1 cellular context compared by ENCODE assay signal in genomic region chr2:378364-378763, GRCh38.
TF ChIP-seq lines count a peak whose summit lies in the region.

No MANE protein-coding gene starts in this region.

TF ChIP-seq in HepG2, 621 proteins besides CTCF, POLR2A, EP300 and RAD21 (continued from another document and continues in another):
- TF ChIP-seq MEIS2 (CRISPR knock-in tag; IDR thresholded peaks at IDR 0.05) (peak; percentile 81), EZH2 (conservative IDR thresholded peaks at IDR 0.05; ENCODE audit: low read depth, low read length) (no peak), POGZ (CRISPR knock-in tag; IDR thresholded peaks at IDR 0.05) (no peak), ZNF343 (CRISPR knock-in tag; IDR thresholded peaks at IDR 0.05) (no peak), ZNF777 (CRISPR knock-in tag; IDR thresholded peaks at IDR 0.05) (no peak), XBP1 (CRISPR knock-in tag; IDR thresholded peaks at IDR 0.05) (no peak), CREM (IDR thresholded peaks at IDR 0.05) (peak; percentile 77; the same call in 1 of the 2 replicates), CREM (CRISPR knock-in tag; IDR thresholded peaks at IDR 0.05) (no peak), GZF1 (CRISPR knock-in tag; IDR thresholded peaks at IDR 0.05) (no peak), ZNF619 (CRISPR knock-in tag; IDR thresholded peaks at IDR 0.05) (no peak), GATAD1 (CRISPR knock-in tag; IDR thresholded peaks at IDR 0.05) (no peak), ZNF670 (CRISPR knock-in tag; IDR thresholded peaks at IDR 0.05; ENCODE audit: borderline replicate concordance) (no peak), ZNF12 (CRISPR knock-in tag; IDR thresholded peaks at IDR 0.05) (no peak), ZBTB8A (CRISPR knock-in tag; IDR thresholded peaks at IDR 0.05; ENCODE audit: borderline replicate concordance, low read depth) (no peak), ZNF24 (IDR thresholded peaks at IDR 0.05) (no peak), ZNF550 (CRISPR knock-in tag; IDR thresholded peaks at IDR 0.05; ENCODE audit: borderline replicate concordance) (no peak), ZFP82 (CRISPR knock-in tag; IDR thresholded peaks at IDR 0.05; ENCODE audit: borderline replicate concordance) (no peak), HES4 (CRISPR knock-in tag; IDR thresholded peaks at IDR 0.05; ENCODE audit: borderline replicate concordance) (no peak), E2F1 (CRISPR knock-in tag; IDR thresholded peaks at IDR 0.05) (no peak), AKAP8 (CRISPR knock-in tag; IDR thresholded peaks at IDR 0.05) (no peak), BHLHE40 (IDR thresholded peaks at IDR 0.05; ENCODE audit: low read length) (no peak), NFKB2 (CRISPR knock-in tag; IDR thresholded peaks at IDR 0.05; ENCODE audit: borderline replicate concordance) (no peak), KAT2B (IDR thresholded peaks at IDR 0.05; ENCODE audit: borderline replicate concordance, low read depth, low read length) (peak; percentile 25; the same call in 1 of the 2 replicates), FOXJ3 (CRISPR knock-in tag; IDR thresholded peaks at IDR 0.05; ENCODE audit: borderline replicate concordance) (peak; percentile 45; the same call in 1 of the 2 replicates), SETDB1 (CRISPR knock-in tag; IDR thresholded peaks at IDR 0.05; ENCODE audit: borderline replicate concordance) (no peak), ZNF737 (CRISPR knock-in tag; IDR thresholded peaks at IDR 0.05; ENCODE audit: borderline replicate concordance) (no peak), ZNF652 (CRISPR knock-in tag; IDR thresholded peaks at IDR 0.05; ENCODE audit: borderline replicate concordance, low read depth) (no peak), E2F5 (CRISPR knock-in tag; conservative IDR thresholded peaks at IDR 0.05) (no peak), SP4 (CRISPR knock-in tag; IDR thresholded peaks at IDR 0.05) (no peak), NFE2L1 (CRISPR knock-in tag; IDR thresholded peaks at IDR 0.05; ENCODE audit: borderline replicate concordance) (no peak), ZNF775 (CRISPR knock-in tag; IDR thresholded peaks at IDR 0.05; ENCODE audit: borderline replicate concordance) (no peak), RFX5 (IDR thresholded peaks at IDR 0.05; ENCODE audit: low read depth, low read length) (no peak), CENPT (CRISPR knock-in tag; IDR thresholded peaks at IDR 0.05; ENCODE audit: low read depth) (no peak), TFDP1 (CRISPR knock-in tag; IDR thresholded peaks at IDR 0.05; ENCODE audit: borderline replicate concordance) (no peak), HOXA3 (CRISPR knock-in tag; IDR thresholded peaks at IDR 0.05) (no peak), ZNF138 (CRISPR knock-in tag; IDR thresholded peaks at IDR 0.05; ENCODE audit: low read depth) (no peak), ATF7 (IDR thresholded peaks at IDR 0.05) (peak; percentile 8; the same call in 1 of the 2 replicates), ATF7 (CRISPR knock-in tag; IDR thresholded peaks at IDR 0.05) (no peak), RFXAP (CRISPR knock-in tag; IDR thresholded peaks at IDR 0.05; ENCODE audit: borderline replicate concordance) (no peak), MBD4 (IDR thresholded peaks at IDR 0.05; ENCODE audit: borderline replicate concordance, low read length) (no peak), ZNF562 (CRISPR knock-in tag; IDR thresholded peaks at IDR 0.05; ENCODE audit: borderline replicate concordance) (no peak), ZIK1 (CRISPR knock-in tag; IDR thresholded peaks at IDR 0.05; ENCODE audit: borderline replicate concordance, low read depth) (no peak), ISL2 (CRISPR knock-in tag; IDR thresholded peaks at IDR 0.05) (peak; percentile 90; the same call in 1 of the 2 replicates), SKI (IDR thresholded peaks at IDR 0.05; ENCODE audit: partially characterized antibody) (no peak), ZSCAN29 (CRISPR knock-in tag; conservative IDR thresholded peaks at IDR 0.05) (no peak), HIVEP1 (CRISPR knock-in tag; IDR thresholded peaks at IDR 0.05) (no peak), SRSF9 (IDR thresholded peaks at IDR 0.05; ENCODE audit: borderline replicate concordance, insufficient read depth, low read depth, low read length, poor library complexity, severe bottlenecking) (no peak)
- TF ChIP-seq, protein P1, sequence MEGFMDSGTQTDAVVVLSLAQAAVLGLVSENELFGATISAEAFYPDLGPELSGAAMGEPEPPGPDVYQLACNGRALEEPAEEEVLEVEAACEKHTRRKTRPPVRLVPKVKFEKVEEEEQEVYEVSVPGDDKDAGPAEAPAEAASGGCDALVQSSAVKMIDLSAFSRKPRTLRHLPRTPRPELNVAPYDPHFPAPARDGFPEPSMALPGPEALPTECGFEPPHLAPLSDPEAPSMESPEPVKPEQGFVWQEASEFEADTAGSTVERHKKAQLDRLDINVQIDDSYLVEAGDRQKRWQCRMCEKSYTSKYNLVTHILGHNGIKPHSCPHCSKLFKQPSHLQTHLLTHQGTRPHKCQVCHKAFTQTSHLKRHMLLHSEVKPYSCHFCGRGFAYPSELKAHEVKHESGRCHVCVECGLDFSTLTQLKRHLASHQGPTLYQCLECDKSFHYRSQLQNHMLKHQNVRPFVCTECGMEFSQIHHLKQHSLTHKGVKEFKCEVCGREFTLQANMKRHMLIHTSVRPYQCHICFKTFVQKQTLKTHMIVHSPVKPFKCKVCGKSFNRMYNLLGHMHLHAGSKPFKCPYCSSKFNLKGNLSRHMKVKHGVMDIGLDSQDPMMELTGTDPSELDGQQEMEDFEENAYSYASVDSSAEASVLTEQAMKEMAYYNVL (CRISPR knock-in tag; IDR thresholded peaks at IDR 0.05; ENCODE audit: borderline replicate concordance): no peak
- TF ChIP-seq, protein P2, sequence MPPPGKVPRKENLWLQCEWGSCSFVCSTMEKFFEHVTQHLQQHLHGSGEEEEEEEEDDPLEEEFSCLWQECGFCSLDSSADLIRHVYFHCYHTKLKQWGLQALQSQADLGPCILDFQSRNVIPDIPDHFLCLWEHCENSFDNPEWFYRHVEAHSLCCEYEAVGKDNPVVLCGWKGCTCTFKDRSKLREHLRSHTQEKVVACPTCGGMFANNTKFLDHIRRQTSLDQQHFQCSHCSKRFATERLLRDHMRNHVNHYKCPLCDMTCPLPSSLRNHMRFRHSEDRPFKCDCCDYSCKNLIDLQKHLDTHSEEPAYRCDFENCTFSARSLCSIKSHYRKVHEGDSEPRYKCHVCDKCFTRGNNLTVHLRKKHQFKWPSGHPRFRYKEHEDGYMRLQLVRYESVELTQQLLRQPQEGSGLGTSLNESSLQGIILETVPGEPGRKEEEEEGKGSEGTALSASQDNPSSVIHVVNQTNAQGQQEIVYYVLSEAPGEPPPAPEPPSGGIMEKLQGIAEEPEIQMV (CRISPR knock-in tag; IDR thresholded peaks at IDR 0.05; ENCODE audit: low read depth): no peak
- TF ChIP-seq, protein P3, sequence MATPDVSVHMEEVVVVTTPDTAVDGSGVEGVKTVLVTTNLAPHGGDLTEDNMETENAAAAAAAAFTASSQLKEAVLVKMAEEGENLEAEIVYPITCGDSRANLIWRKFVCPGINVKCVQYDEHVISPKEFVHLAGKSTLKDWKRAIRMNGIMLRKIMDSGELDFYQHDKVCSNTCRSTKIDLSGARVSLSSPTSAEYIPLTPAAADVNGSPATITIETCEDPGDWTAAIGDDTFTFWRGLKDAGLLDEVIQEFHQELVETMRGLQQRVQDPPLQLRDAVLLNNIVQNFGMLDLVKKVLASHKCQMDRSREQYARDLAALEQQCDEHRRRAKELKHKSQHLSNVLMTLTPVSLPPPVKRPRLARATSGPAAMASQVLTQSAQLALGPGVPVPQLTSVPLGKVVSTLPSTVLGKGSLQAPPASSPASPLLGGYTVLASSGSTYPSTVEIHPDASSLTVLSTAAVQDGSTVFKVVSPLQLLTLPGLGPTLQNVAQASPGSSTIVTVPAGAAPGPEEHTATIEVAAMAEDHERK (CRISPR knock-in tag; IDR thresholded peaks at IDR 0.05; ENCODE audit: low read depth): no peak
- TF ChIP-seq, protein P4, sequence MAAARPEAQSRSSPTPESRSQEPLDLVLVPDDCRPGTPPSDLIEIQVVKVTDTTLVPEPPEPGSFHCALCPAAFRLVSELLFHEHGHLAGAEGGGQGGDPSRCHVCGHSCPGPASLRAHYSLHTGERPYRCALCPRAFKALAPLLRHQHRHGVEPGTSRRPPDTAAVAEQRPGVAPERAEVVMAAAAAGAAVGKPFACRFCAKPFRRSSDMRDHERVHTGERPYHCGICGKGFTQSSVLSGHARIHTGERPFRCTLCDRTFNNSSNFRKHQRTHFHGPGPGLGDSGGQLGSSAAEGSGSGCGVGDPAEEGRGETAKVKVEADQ (CRISPR knock-in tag; IDR thresholded peaks at IDR 0.05; ENCODE audit: borderline replicate concordance): no peak
- TF ChIP-seq, protein P5, sequence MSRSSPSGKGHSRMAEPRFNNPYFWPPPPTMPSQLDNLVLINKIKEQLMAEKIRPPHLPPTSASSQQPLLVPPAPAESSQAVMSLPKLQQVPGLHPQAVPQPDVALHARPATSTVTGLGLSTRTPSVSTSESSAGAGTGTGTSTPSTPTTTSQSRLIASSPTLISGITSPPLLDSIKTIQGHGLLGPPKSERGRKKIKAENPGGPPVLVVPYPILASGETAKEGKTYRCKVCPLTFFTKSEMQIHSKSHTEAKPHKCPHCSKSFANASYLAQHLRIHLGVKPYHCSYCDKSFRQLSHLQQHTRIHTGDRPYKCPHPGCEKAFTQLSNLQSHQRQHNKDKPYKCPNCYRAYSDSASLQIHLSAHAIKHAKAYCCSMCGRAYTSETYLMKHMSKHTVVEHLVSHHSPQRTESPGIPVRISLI (CRISPR knock-in tag; IDR thresholded peaks at IDR 0.05; ENCODE audit: borderline replicate concordance): no peak
- TF ChIP-seq, protein P6, sequence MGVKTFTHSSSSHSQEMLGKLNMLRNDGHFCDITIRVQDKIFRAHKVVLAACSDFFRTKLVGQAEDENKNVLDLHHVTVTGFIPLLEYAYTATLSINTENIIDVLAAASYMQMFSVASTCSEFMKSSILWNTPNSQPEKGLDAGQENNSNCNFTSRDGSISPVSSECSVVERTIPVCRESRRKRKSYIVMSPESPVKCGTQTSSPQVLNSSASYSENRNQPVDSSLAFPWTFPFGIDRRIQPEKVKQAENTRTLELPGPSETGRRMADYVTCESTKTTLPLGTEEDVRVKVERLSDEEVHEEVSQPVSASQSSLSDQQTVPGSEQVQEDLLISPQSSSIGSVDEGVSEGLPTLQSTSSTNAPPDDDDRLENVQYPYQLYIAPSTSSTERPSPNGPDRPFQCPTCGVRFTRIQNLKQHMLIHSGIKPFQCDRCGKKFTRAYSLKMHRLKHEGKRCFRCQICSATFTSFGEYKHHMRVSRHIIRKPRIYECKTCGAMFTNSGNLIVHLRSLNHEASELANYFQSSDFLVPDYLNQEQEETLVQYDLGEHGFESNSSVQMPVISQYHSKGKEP (CRISPR knock-in tag; IDR thresholded peaks at IDR 0.05): no peak
- TF ChIP-seq, protein P7, sequence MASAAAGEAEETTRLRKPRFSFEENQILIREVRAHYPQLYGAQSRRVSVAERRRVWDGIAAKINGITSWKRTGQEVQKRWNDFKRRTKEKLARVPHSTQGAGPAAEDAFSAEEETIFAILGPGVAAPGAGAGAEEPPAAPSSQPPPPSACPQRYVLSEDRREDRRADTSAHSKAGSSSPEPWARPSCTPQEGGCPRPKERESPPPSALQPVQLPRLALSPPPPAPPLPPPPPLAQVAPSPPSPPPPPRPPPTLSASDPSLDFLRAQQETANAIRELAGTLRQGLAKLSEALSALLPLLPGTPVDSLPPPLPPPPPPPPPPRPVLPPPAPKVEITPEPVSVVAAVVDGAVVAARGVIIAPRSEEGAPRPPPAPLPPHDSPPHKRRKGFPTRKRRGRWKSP (CRISPR knock-in tag; IDR thresholded peaks at IDR 0.05): no peak
- TF ChIP-seq, protein P8, sequence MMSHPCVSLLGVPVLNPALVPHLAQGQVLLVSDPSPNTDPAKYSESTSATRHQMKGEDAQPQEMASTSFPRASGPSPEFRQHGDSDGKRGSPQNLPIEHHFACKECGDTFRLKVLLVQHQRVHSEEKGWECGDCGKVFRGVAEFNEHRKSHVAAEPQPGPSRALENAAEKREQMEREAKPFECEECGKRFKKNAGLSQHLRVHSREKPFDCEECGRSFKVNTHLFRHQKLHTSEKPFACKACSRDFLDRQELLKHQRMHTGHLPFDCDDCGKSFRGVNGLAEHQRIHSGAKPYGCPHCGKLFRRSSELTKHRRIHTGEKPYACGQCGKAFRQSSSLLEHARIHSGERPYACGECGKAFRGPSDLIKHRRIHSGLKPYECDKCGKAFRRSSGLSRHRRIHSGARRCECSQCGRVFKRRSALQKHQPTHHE (CRISPR knock-in tag; IDR thresholded peaks at IDR 0.05; ENCODE audit: borderline replicate concordance): no peak
